In genomic region chr10:97596101-97597055, GRCh38 we compare ENCODE assay signal across 8 cellular contexts. TPM values are rescaled to one million over a fixed set of nuclear protein-coding genes. Genes with fewer than 3 reads are reported as not detected.
DNase-seq lines count a peak whose midpoint lies in the region; ATAC-seq, FAIRE-seq and TF ChIP-seq lines count a peak whose summit lies in the region.
"Had no signal": no experiment of that assay in that cellular context is flagged by ENCODE, and none has a peak within 500 bp of the region (broad histone marks: within the 10 kb centered on the region; RNA-seq: fewer than 3 reads in every experiment).

No MANE protein-coding gene starts in this region.

- H3K27me3 ChIP-seq in thoracic aorta (replicated peaks; ENCODE audit: insufficient read depth), result no peaks in the 10 kb centered on the region

- intact Hi-C loops in Right ventricle myocardium inferior (cut with DNase I), result loop anchor here (1.0 kb wide), 1 partner anchor 12 kb away; the partner anchor contains the start of gene HOGA1

- peak overlapping the region; percentile 99 for H3K27ac ChIP-seq in thoracic aorta

- peaks cover 34 to 60% of the 10 kb centered on the region in 2 donors for H3K4me1 ChIP-seq in thoracic aorta (ENCODE audit: control insufficient read depth in 1 of 2, low read depth in 2 of 2)

- DNase-seq in RCC 7860 (ENCODE audit: low spot score), result peak; percentile 95
- DNase-seq in Right ventricle myocardium inferior (ENCODE audit: missing footprints), result no peak
- peak; percentile 63 for DNase-seq in thoracic aorta (ENCODE audit: low spot score)
- no peak for DNase-seq in activated CD4-positive, CD25-positive, alpha-beta regulatory T cell (lab: John Stamatoyannopoulos, UW)
- DNase-seq in DMS153 (lab: John Stamatoyannopoulos, UW), result no peak
- DNase-seq: H9 had no signal

- TF ChIP-seq CTCF in thoracic aorta (IDR thresholded peaks at IDR 0.05), result no peak

- FAIRE-seq in RCC 7860 (lab: Jason Lieb, UNC), result peak; percentile 94

- no peaks in the 10 kb centered on the region for H3K36me3 ChIP-seq in thoracic aorta

- peak overlapping the region; percentile 26 for H3K4me3 ChIP-seq in thoracic aorta

- no peaks in the 10 kb centered on the region for H3K9me3 ChIP-seq in thoracic aorta

- peak; percentile 93 for ATAC-seq in Right ventricle myocardium inferior
- ATAC-seq in thoracic aorta (ENCODE audit: insufficient number of reproducible peaks, low FRiP score, low read depth), result peak; percentile 92
- no peak for ATAC-seq in HG02678 (IDR thresholded peaks at IDR 0.05; ENCODE audit: unreplicated experiment)

RNA-seq across cellular contexts. Expression of gene C10orf62, which starts 6.9 kb away (rescaled TPM):
- total RNA-seq in Right ventricle myocardium inferior (0.97 TPM), thoracic aorta (1 to 10 TPM in 1 of 2 donors, not detected in 1; 1.2 TPM)
- total RNA-seq: T-helper 1 cell treated with Interleukin-12 subunit alpha and Interleukin-12 subunit beta and Interleukin-4 antibody, amounts not matched to agents 30 ng/mL and 1 ng/mL, for 36 hours had no signal

RNA-seq across cellular contexts. Expression of gene HOGA1, which starts 12.2 kb away (rescaled TPM):
- total RNA-seq in Right ventricle myocardium inferior (15.6 TPM), thoracic aorta (10 to 100 TPM in 1 of 2 donors, 1 to 10 TPM in 1; 7.0 to 12.3 TPM)
- total RNA-seq: T-helper 1 cell treated with Interleukin-12 subunit alpha and Interleukin-12 subunit beta and Interleukin-4 antibody, amounts not matched to agents 30 ng/mL and 1 ng/mL, for 36 hours had no signal

RNA-seq across cellular contexts. Expression of gene ANKRD2, which starts 23.8 kb away (rescaled TPM):
- total RNA-seq in Right ventricle myocardium inferior (418 TPM), thoracic aorta (1 to 10 TPM in 1 of 2 donors, not detected in 1; 1.9 TPM)
- total RNA-seq: H9; T-helper 1 cell treated with Interleukin-12 subunit alpha and Interleukin-12 subunit beta and Interleukin-4 antibody, amounts not matched to agents 30 ng/mL and 1 ng/mL, for 36 hours had no signal

RNA-seq across cellular contexts. Expression of gene MORN4, which starts 36.9 kb away (rescaled TPM):
- total RNA-seq in Right ventricle myocardium inferior (8.0 TPM), thoracic aorta (1 to 10 TPM; 3.5 to 6.6 TPM)

RNA-seq across cellular contexts. Expression of gene PI4K2A, which starts 44.1 kb away (rescaled TPM):
- total RNA-seq in Right ventricle myocardium inferior (11.0 TPM), thoracic aorta (10 to 100 TPM; 18.0 to 22.9 TPM)

Comparison
In these comparisons a context has a peak if more than half of its experiments do, and no peak if none do; other contexts are left out.
1. DNase-seq: peak in RCC 7860 (single experiment) and thoracic aorta (single experiment); none in Right ventricle myocardium inferior (single experiment), activated CD4-positive, CD25-positive, alpha-beta regulatory T cell (0 of 4) and DMS153 (single experiment).
2. RNA of gene ANKRD2, which starts 23.8 kb away (total RNA-seq): 418 TPM in Right ventricle myocardium inferior (single experiment); 1.9 TPM in thoracic aorta; every median in the first group is over 100 times any median in the second.